ENCODE assay signal across 16 cellular contexts in genomic region chr9:70586506-70586905, GRCh38.
DNase-seq lines count a peak whose midpoint lies in the region; ATAC-seq and TF ChIP-seq lines count a peak whose summit lies in the region.
"Had no signal": no experiment of that assay in that cellular context is flagged by ENCODE, and none has a peak within 500 bp of the region (broad histone marks: within the 10 kb centered on the region; RNA-seq: fewer than 3 reads in every experiment).

No MANE protein-coding gene starts in this region.

- H3K36me3 Mint-ChIP-seq in neural progenitor cell, result peaks cover 14% of the 10 kb centered on the region

- WGBS in mesenchymal stem cell, result 86% methylated on average over 2 of the region's 3 CpGs

- H3K4me2 ChIP-seq in mesenchymal stem cell (ENCODE audit: low read length, poor library complexity, severe bottlenecking) (no peak overlapping the region), neural progenitor cell (no peak overlapping the region)

- no peak overlapping the region for H2AFZ ChIP-seq in mesenchymal stem cell (ENCODE audit: low read depth, low read length)
- no peak overlapping the region for H2AFZ ChIP-seq in neural progenitor cell (replicated peaks)

- H4K91ac ChIP-seq in mesenchymal stem cell (ENCODE audit: low read length), result no peak overlapping the region

- no peak overlapping the region for H3K4ac ChIP-seq in mesenchymal stem cell (ENCODE audit: low read depth in 1 of 2, low read length in 2 of 2)

- no peak overlapping the region for H2BK5ac ChIP-seq in mesenchymal stem cell (ENCODE audit: low read depth, low read length, poor library complexity, severe bottlenecking)

- no peaks in the 10 kb centered on the region; the same call in 1 of the 2 replicates for H3K27me3 ChIP-seq in SJSA1 (replicated peaks)
- no peaks in the 10 kb centered on the region for H3K27me3 ChIP-seq in duodenal mucosa (ENCODE audit: control insufficient read depth in 1 of 2, insufficient read depth in 2 of 2, low read length in 2 of 2)
- H3K27me3 ChIP-seq in mesenchymal stem cell (ENCODE audit: control insufficient read depth in 1 of 2, insufficient read depth in 1 of 2, low read length in 2 of 2), result peaks cover 0 to 39% of the 10 kb centered on the region in 2 experiments
- H3K27me3 ChIP-seq in thoracic aorta (replicated peaks; ENCODE audit: insufficient read depth), result no peaks in the 10 kb centered on the region
- H3K27me3 ChIP-seq in neural progenitor cell, result no peaks in the 10 kb centered on the region

- H3K4me1 ChIP-seq in SJSA1 (replicated peaks) (peaks cover 51% of the 10 kb centered on the region), duodenal mucosa (ENCODE audit: control insufficient read depth in 1 of 2, insufficient read depth in 2 of 2, low read length in 2 of 2) (peaks cover 0 to 5% of the 10 kb centered on the region in 2 donors), mesenchymal stem cell (ENCODE audit: control insufficient read depth, insufficient read depth, low read depth, low read length) (no peaks in the 10 kb centered on the region), thoracic aorta (ENCODE audit: control insufficient read depth in 1 of 2, low read depth in 2 of 2) (peaks cover 56 to 70% of the 10 kb centered on the region in 2 donors), neural progenitor cell (peaks cover 4% of the 10 kb centered on the region)

- H3K18ac ChIP-seq in mesenchymal stem cell (ENCODE audit: low read depth in 1 of 2, low read length in 2 of 2), result no peak overlapping the region

- no peak overlapping the region for H4K8ac ChIP-seq in mesenchymal stem cell (ENCODE audit: low read length)

- H4K20me1 ChIP-seq in neural progenitor cell (ENCODE audit: low read depth), result no peaks in the 10 kb centered on the region

- H2BK120ac ChIP-seq in mesenchymal stem cell (ENCODE audit: low read depth, low read length), result no peak overlapping the region

- H3K79me2 ChIP-seq in neural progenitor cell (ENCODE audit: low read depth), result no peaks in the 10 kb centered on the region

- no peaks in the 10 kb centered on the region for H3K27me3 Mint-ChIP-seq in neural progenitor cell (ENCODE audit: insufficient read depth, low read depth)
- H3K27me3 Mint-ChIP-seq: dendritic cell treated with granulocyte-macrophage colony-stimulating factor and Interleukin-4, amounts not matched to agents 40 ng/mL and 50 ng/mL, for 4 days had no signal

- H3K4me1 Mint-ChIP-seq in neural progenitor cell, result peaks cover 5% of the 10 kb centered on the region

- no peak overlapping the region for H2BK12ac ChIP-seq in mesenchymal stem cell (ENCODE audit: low read length in 2 of 2)

- DNase-seq in SJSA1 (ENCODE audit: low read depth in 1 of 2, low spot score in 2 of 2) (no peak), mesenchymal stem cell (no peak), thoracic aorta (ENCODE audit: low spot score) (no peak), neural progenitor cell (ENCODE audit: low spot score) (no peak), middle frontal gyrus (ENCODE audit: extremely low spot score, low spot score) (no peak)
- DNase-seq: activated CD4-positive, CD25-positive, alpha-beta regulatory T cell; activated gamma-delta T cell; AML-193; GF-D8; mammary epithelial cell; NCI-H2029; NCI-H774; stimulated activated naive CD4-positive, alpha-beta T cell had no signal

- H3K9me3 Mint-ChIP-seq in neural progenitor cell, result no peaks in the 10 kb centered on the region
- H3K9me3 Mint-ChIP-seq: dendritic cell treated with granulocyte-macrophage colony-stimulating factor and Interleukin-4, amounts not matched to agents 40 ng/mL and 50 ng/mL, for 4 days had no signal

- no peak overlapping the region for H3K4me3 ChIP-seq in SJSA1
- no peak overlapping the region for H3K4me3 ChIP-seq in duodenal mucosa (ENCODE audit: low read depth in 1 of 2, low read length in 2 of 2)
- no peak overlapping the region for H3K4me3 ChIP-seq in mesenchymal stem cell (ENCODE audit: insufficient read depth in 1 of 2, low read depth in 1 of 2, low read length in 2 of 2)
- H3K4me3 ChIP-seq in thoracic aorta, result peak overlapping the region; percentile 40
- no peak overlapping the region for H3K4me3 ChIP-seq in neural progenitor cell

- H3K36me3 ChIP-seq in SJSA1, result no peaks in the 10 kb centered on the region
- no peaks in the 10 kb centered on the region for H3K36me3 ChIP-seq in duodenal mucosa (ENCODE audit: control insufficient read depth in 1 of 2, insufficient read depth in 2 of 2, low read length in 2 of 2)
- H3K36me3 ChIP-seq in mesenchymal stem cell (ENCODE audit: control insufficient read depth in 1 of 2, insufficient read depth in 2 of 2, low read depth in 1 of 2, low read length in 2 of 2), result no peaks in the 10 kb centered on the region
- H3K36me3 ChIP-seq in thoracic aorta, result no peaks in the 10 kb centered on the region
- no peaks in the 10 kb centered on the region for H3K36me3 ChIP-seq in neural progenitor cell

- H3K9me3 ChIP-seq in SJSA1 (replicated peaks) (no peaks in the 10 kb centered on the region), duodenal mucosa (ENCODE audit: control insufficient read depth in 1 of 2, low read length in 2 of 2) (no peaks in the 10 kb centered on the region), mesenchymal stem cell (ENCODE audit: control insufficient read depth, low read length) (no peaks in the 10 kb centered on the region), thoracic aorta (no peaks in the 10 kb centered on the region), neural progenitor cell (ENCODE audit: low read depth) (no peaks in the 10 kb centered on the region)

- H3K9ac ChIP-seq in duodenal mucosa (ENCODE audit: low read depth in 1 of 2, low read length in 2 of 2) (no peak overlapping the region), mesenchymal stem cell (ENCODE audit: low read length) (peak overlapping the region; percentile 80), neural progenitor cell (no peak overlapping the region)

- H3K4me3 Mint-ChIP-seq in neural progenitor cell, result no peak overlapping the region
- H3K4me3 Mint-ChIP-seq: dendritic cell treated with granulocyte-macrophage colony-stimulating factor and Interleukin-4, amounts not matched to agents 40 ng/mL and 50 ng/mL, for 4 days had no signal

- TF ChIP-seq CTCF in thoracic aorta (IDR thresholded peaks at IDR 0.05) (no peak), neural progenitor cell (IDR thresholded peaks at IDR 0.05) (no peak)

- no peak overlapping the region for H3K14ac ChIP-seq in mesenchymal stem cell (ENCODE audit: low read length in 2 of 2)

- no peak overlapping the region for H2AK5ac ChIP-seq in mesenchymal stem cell (ENCODE audit: low read length, severe bottlenecking)

- ATAC-seq in thoracic aorta (ENCODE audit: insufficient number of reproducible peaks, low FRiP score, low read depth) (no peak), HG03095 (IDR thresholded peaks at IDR 0.05; ENCODE audit: unreplicated experiment) (no peak)

- no peaks in the 10 kb centered on the region for H3F3A ChIP-seq in neural progenitor cell (ENCODE audit: low read depth)

- no peaks in the 10 kb centered on the region for H3K79me1 ChIP-seq in mesenchymal stem cell (replicated peaks; ENCODE audit: low read length, poor library complexity, severe bottlenecking)

- H2BK15ac ChIP-seq in mesenchymal stem cell (ENCODE audit: low read depth, poor library complexity, severe bottlenecking), result no peak overlapping the region

- H3K23ac ChIP-seq in mesenchymal stem cell (ENCODE audit: low read length in 2 of 2), result no peak overlapping the region

- no peak overlapping the region for H3K27ac Mint-ChIP-seq in neural progenitor cell
- H3K27ac Mint-ChIP-seq: dendritic cell treated with granulocyte-macrophage colony-stimulating factor and Interleukin-4, amounts not matched to agents 40 ng/mL and 50 ng/mL, for 4 days had no signal

- H3K27ac ChIP-seq in SJSA1 (peak overlapping the region; percentile 70), duodenal mucosa (ENCODE audit: low read depth, low read length) (peak overlapping the region; percentile 45), mesenchymal stem cell (ENCODE audit: low read length, poor library complexity, severe bottlenecking) (no peak overlapping the region), thoracic aorta (peak overlapping the region; percentile 90 to 92), neural progenitor cell (no peak overlapping the region)

Comparison
In these comparisons a context has a peak if more than half of its experiments do, and no peak if none do; other contexts are left out.
1. H3K27ac ChIP-seq: peak in SJSA1 (single experiment), duodenal mucosa (single experiment) and thoracic aorta (2 of 2); none in mesenchymal stem cell (single experiment) and neural progenitor cell (single experiment).